Comparison of ENCODE assay signal across 9 cellular contexts in genomic region chr15:24772256-24772655, GRCh38.
DNase-seq lines count a peak whose midpoint lies in the region; ATAC-seq, FAIRE-seq and TF ChIP-seq lines count a peak whose summit lies in the region.
"Had no signal": no experiment of that assay in that cellular context is flagged by ENCODE, and none has a peak within 500 bp of the region (broad histone marks: within the 10 kb centered on the region; RNA-seq: fewer than 3 reads in every experiment).

No MANE protein-coding gene starts in this region.

- in situ Hi-C loops in HepG2 (cut with HindIII; ENCODE audit: extremely low pct_ligation_motif_present, low pct_unique_long_range_greater_than_20kb) = no loop called here

- TF ChIP-seq CTCF in HepG2 (CRISPR knock-in tag; IDR thresholded peaks at IDR 0.05) (no peak), right lobe of liver (IDR thresholded peaks at IDR 0.05) (no peak), bronchial epithelial cell (IDR thresholded peaks at IDR 0.05; ENCODE audit: insufficient read depth, low read length, severe bottlenecking) (no peak), tibial artery (IDR thresholded peaks at IDR 0.05) (no peak), tibial nerve (IDR thresholded peaks at IDR 0.05) (no peak)

- TF ChIP-seq EP300 in HepG2 (IDR thresholded peaks at IDR 0.05; ENCODE audit: low read depth in 2 of 2, low read length in 2 of 2) = no peak
- TF ChIP-seq EP300 in HepG2 (CRISPR knock-in tag; IDR thresholded peaks at IDR 0.05; ENCODE audit: borderline replicate concordance) = no peak
- no peak for TF ChIP-seq EP300 in tibial nerve (IDR thresholded peaks at IDR 0.05)

- no peak for FAIRE-seq in HepG2 (lab: Jason Lieb, UNC)
- FAIRE-seq in bronchial epithelial cell (lab: Jason Lieb, UNC) = no peak
- FAIRE-seq: TTC549 had no signal

- H3K79me1 ChIP-seq in mesenchymal stem cell (replicated peaks; ENCODE audit: low read length, poor library complexity, severe bottlenecking) = no peaks in the 10 kb centered on the region

- H2BK5ac ChIP-seq in mesenchymal stem cell (ENCODE audit: low read depth, low read length, poor library complexity, severe bottlenecking) = no peak overlapping the region

- no peaks in the 10 kb centered on the region for H4K20me1 ChIP-seq in HepG2 (ENCODE audit: insufficient read depth, low read length)

- H3K18ac ChIP-seq in mesenchymal stem cell (ENCODE audit: low read depth in 1 of 2, low read length in 2 of 2) = no peak overlapping the region

- H3K9me3 ChIP-seq in HepG2 (ENCODE audit: low read length) (peaks cover 61% of the 10 kb centered on the region), right lobe of liver (peaks cover 0 to 7% (median 0%) of the 10 kb centered on the region in 4 donors), mesenchymal stem cell (ENCODE audit: control insufficient read depth, low read length) (peaks cover 16% of the 10 kb centered on the region), tibial artery (peaks cover 0 to 13% (median 7%) of the 10 kb centered on the region in 3 donors), tibial nerve (peaks cover 0 to 19% (median 0%) of the 10 kb centered on the region in 4 donors)

- TF ChIP-seq POLR2A in HepG2 (IDR thresholded peaks at IDR 0.05; ENCODE audit: insufficient read depth in 1 of 2, low read depth in 2 of 2, low read length in 2 of 2) (no peak), right lobe of liver (IDR thresholded peaks at IDR 0.05) (no peak), tibial nerve (IDR thresholded peaks at IDR 0.05) (no peak)

- no peak overlapping the region for H4K91ac ChIP-seq in mesenchymal stem cell (ENCODE audit: low read length)

- no peak overlapping the region for H2AK5ac ChIP-seq in mesenchymal stem cell (ENCODE audit: low read length, severe bottlenecking)

- H3K9ac ChIP-seq in HepG2 (ENCODE audit: insufficient read depth, low read depth, low read length) (no peak overlapping the region), mesenchymal stem cell (ENCODE audit: low read length) (peak overlapping the region; percentile 84)

- DNase-seq in HepG2 (ENCODE audit: low spot score) (no peak), right lobe of liver (no peak), bronchial epithelial cell (ENCODE audit: low read depth) (no peak), mesenchymal stem cell (no peak), tibial artery (no peak), tibial nerve (ENCODE audit: low spot score in 2 of 2) (no peak)

- H3K4me3 ChIP-seq in HepG2 (replicated peaks in 1 of 3; ENCODE audit: insufficient read depth in 1 of 3, low read depth in 2 of 3, low read length in 3 of 3) (no peak overlapping the region; a peak in 1 of 6 replicates), right lobe of liver (peak overlapping the region in 1 of 3 donors; percentile 56), bronchial epithelial cell (ENCODE audit: low read depth, low read length) (peak overlapping the region; percentile 45), mesenchymal stem cell (ENCODE audit: insufficient read depth in 1 of 2, low read depth in 1 of 2, low read length in 2 of 2) (peak overlapping the region in 1 of 2 experiments; percentile 68), tibial artery (peak overlapping the region; percentile 41 to 52), tibial nerve (peak overlapping the region in 1 of 4 donors; percentile 46)

- H3K36me3 ChIP-seq in HepG2 (replicated peaks in 1 of 2; ENCODE audit: control insufficient read depth in 1 of 2, insufficient read depth in 2 of 2, low read length in 2 of 2) (no peaks in the 10 kb centered on the region), right lobe of liver (no peaks in the 10 kb centered on the region), bronchial epithelial cell (ENCODE audit: control insufficient read depth, insufficient read depth, low read length) (no peaks in the 10 kb centered on the region), mesenchymal stem cell (ENCODE audit: control insufficient read depth in 1 of 2, insufficient read depth in 2 of 2, low read depth in 1 of 2, low read length in 2 of 2) (no peaks in the 10 kb centered on the region), tibial artery (no peaks in the 10 kb centered on the region), tibial nerve (no peaks in the 10 kb centered on the region)

- H3K23ac ChIP-seq in mesenchymal stem cell (ENCODE audit: low read length in 2 of 2) = no peak overlapping the region

- CTCF ChIA-PET in HepG2 (lab: Yijun Ruan, JAX; ENCODE audit: low intra/inter-chr PET ratio, low total read pairs) = no interaction called here

- POLR2A ChIA-PET in HepG2 (lab: Yijun Ruan, JAX) = no interaction called here

- ATAC-seq in HepG2 = no peak
- ATAC-seq in right lobe of liver = no peak
- ATAC-seq in GM19328 (IDR thresholded peaks at IDR 0.05; ENCODE audit: unreplicated experiment) = no peak
- ATAC-seq in HG03095 (IDR thresholded peaks at IDR 0.05; ENCODE audit: unreplicated experiment) = no peak

- no peaks in the 10 kb centered on the region for H3K27me3 ChIP-seq in HepG2 (ENCODE audit: control insufficient read depth in 1 of 2, insufficient read depth in 2 of 2, low read length in 2 of 2)
- H3K27me3 ChIP-seq in right lobe of liver = no peaks in the 10 kb centered on the region
- H3K27me3 ChIP-seq in bronchial epithelial cell (ENCODE audit: control insufficient read depth, insufficient read depth, low read length) = no peaks in the 10 kb centered on the region
- no peaks in the 10 kb centered on the region for H3K27me3 ChIP-seq in mesenchymal stem cell (ENCODE audit: control insufficient read depth in 1 of 2, insufficient read depth in 1 of 2, low read length in 2 of 2)
- H3K27me3 ChIP-seq in tibial artery = peaks cover 0 to 2% of the 10 kb centered on the region in 2 donors
- H3K27me3 ChIP-seq in tibial nerve = no peaks in the 10 kb centered on the region

- H3K4me1 ChIP-seq in HepG2 (ENCODE audit: insufficient read depth, low read length) = no peaks in the 10 kb centered on the region
- H3K4me1 ChIP-seq in right lobe of liver = no peaks in the 10 kb centered on the region
- H3K4me1 ChIP-seq in mesenchymal stem cell (ENCODE audit: control insufficient read depth, insufficient read depth, low read depth, low read length) = no peaks in the 10 kb centered on the region
- H3K4me1 ChIP-seq in tibial artery = no peaks in the 10 kb centered on the region
- H3K4me1 ChIP-seq in tibial nerve = no peaks in the 10 kb centered on the region

- no peak overlapping the region for H2BK15ac ChIP-seq in mesenchymal stem cell (ENCODE audit: low read depth, poor library complexity, severe bottlenecking)

- H2BK12ac ChIP-seq in mesenchymal stem cell (ENCODE audit: low read length in 2 of 2) = no peak overlapping the region

- H3K14ac ChIP-seq in mesenchymal stem cell (ENCODE audit: low read length in 2 of 2) = no peak overlapping the region

- WGBS in HepG2 (ENCODE audit: low lambda C conversion rate) = 26% methylated on average over 6 of the region's 6 CpGs
- WGBS in right lobe of liver (ENCODE audit: insufficient coverage, low coverage, low lambda C conversion rate, missing lambda C conversion rate) = 18% methylated on average over 6 of the region's 6 CpGs
- WGBS in mesenchymal stem cell = 55% methylated on average over 5 of the region's 6 CpGs
- WGBS in tibial nerve, 2 donors = 28 to 34% methylated on average over 6 of the region's 6 CpGs

- no peak overlapping the region for H3K4ac ChIP-seq in mesenchymal stem cell (ENCODE audit: low read depth in 1 of 2, low read length in 2 of 2)

- TF ChIP-seq RAD21 in HepG2 (CRISPR knock-in tag; IDR thresholded peaks at IDR 0.05) = no peak

- H3K79me2 ChIP-seq in HepG2 (ENCODE audit: insufficient read depth, low read length) = no peaks in the 10 kb centered on the region

- intact Hi-C loops in HepG2 (cut with micrococcal nuclease; ENCODE audit: unreplicated experiment) = no loop called here
- intact Hi-C loops in right lobe of liver (cut with DNase I) = no loop called here
- intact Hi-C loops in tibial artery (cut with DNase I; ENCODE audit: low total_unique reads) = no loop called here

- no peak overlapping the region for H2BK120ac ChIP-seq in mesenchymal stem cell (ENCODE audit: low read depth, low read length)

- H3K4me2 ChIP-seq in HepG2 (ENCODE audit: low read depth, low read length) (peak overlapping the region; percentile 64), mesenchymal stem cell (ENCODE audit: low read length, poor library complexity, severe bottlenecking) (no peak overlapping the region)

- H2AFZ ChIP-seq in HepG2 (ENCODE audit: low read length) (no peak overlapping the region), mesenchymal stem cell (ENCODE audit: low read depth, low read length) (no peak overlapping the region)

- H3K27ac ChIP-seq in HepG2 (ENCODE audit: extremely low read length, insufficient read depth, low read length) (no peak overlapping the region), right lobe of liver (no peak overlapping the region), mesenchymal stem cell (ENCODE audit: low read length, poor library complexity, severe bottlenecking) (no peak overlapping the region), tibial artery (no peak overlapping the region), tibial nerve (no peak overlapping the region)

- no peak overlapping the region for H4K8ac ChIP-seq in mesenchymal stem cell (ENCODE audit: low read length)

- no TSS peak for BruUV-seq in HepG2 (replicated peaks; lab: Mats Ljungman, UMichigan)

TF ChIP-seq in HepG2, 621 proteins besides CTCF, POLR2A, EP300 and RAD21 (continues in another document):
- TF ChIP-seq CENPBD1 (CRISPR knock-in tag; IDR thresholded peaks at IDR 0.05; ENCODE audit: borderline replicate concordance, low read depth) (no peak), ZC3H4 (CRISPR knock-in tag; IDR thresholded peaks at IDR 0.05; ENCODE audit: borderline replicate concordance) (no peak), AGO1 (IDR thresholded peaks at IDR 0.05; ENCODE audit: low read depth, low read length, poor library complexity, severe bottlenecking) (no peak), FOXK1 (CRISPR knock-in tag; IDR thresholded peaks at IDR 0.05; ENCODE audit: borderline replicate concordance, low read depth) (no peak), NR2F1 (CRISPR knock-in tag; IDR thresholded peaks at IDR 0.05) (no peak), NR3C1 (CRISPR knock-in tag; IDR thresholded peaks at IDR 0.05) (no peak), TBL1XR1 (IDR thresholded peaks at IDR 0.05; ENCODE audit: borderline replicate concordance, low read length, partially characterized antibody) (no peak), GABPA (IDR thresholded peaks at IDR 0.05; ENCODE audit: low read depth, low read length) (no peak), GABPA (CRISPR knock-in tag; IDR thresholded peaks at IDR 0.05; ENCODE audit: low read depth) (no peak), ZNF615 (CRISPR knock-in tag; IDR thresholded peaks at IDR 0.05; ENCODE audit: borderline replicate concordance) (no peak)

Comparison
In these comparisons a context has a peak if more than half of its experiments do, and no peak if none do; other contexts are left out.
1. H3K4me3 ChIP-seq: peak in bronchial epithelial cell (single experiment) and tibial artery (2 of 2); none in HepG2 (0 of 3).